16 cellular contexts compared by ENCODE assay signal in the genomic region with DNA sequence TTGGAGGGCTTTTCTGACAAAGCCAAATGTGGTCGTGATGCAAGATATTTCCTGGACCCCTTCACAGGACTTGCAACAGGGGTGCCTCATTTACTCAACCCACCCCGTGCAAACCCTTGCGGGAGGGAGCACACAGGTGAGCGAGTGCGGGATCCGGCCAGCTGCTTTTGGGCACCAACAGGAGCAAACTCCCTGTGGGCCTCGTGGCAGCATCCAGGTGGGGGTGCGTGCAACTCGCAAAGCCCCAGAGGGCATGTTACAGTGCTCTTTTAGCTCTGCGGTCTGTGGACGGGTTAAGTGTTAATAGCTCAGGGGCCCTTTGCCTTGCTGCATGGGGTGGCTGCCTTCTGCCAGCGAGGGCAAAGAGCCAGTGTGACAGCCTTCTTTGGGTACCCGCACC.
DNase-seq lines count a peak whose midpoint lies in the region; TF ChIP-seq lines count a peak whose summit lies in the region.
"Had no signal": no experiment of that assay in that cellular context is flagged by ENCODE, and none has a peak within 500 bp of the region (broad histone marks: within the 10 kb centered on the region; RNA-seq: fewer than 3 reads in every experiment).

No MANE protein-coding gene starts in this region.

- H3K4me3 ChIP-seq in endodermal cell (ENCODE audit: low read length) = no peak overlapping the region
- H3K4me3 ChIP-seq: BLaER1, GM12878, GM23248 had no signal

- H3K4me3 Mint-ChIP-seq in CD14-positive monocyte = no peak overlapping the region
- H3K4me3 Mint-ChIP-seq in endodermal cell = no peak overlapping the region
- H3K4me3 Mint-ChIP-seq: CD4-positive, CD25-positive, alpha-beta regulatory T cell; H9 had no signal

- intact Hi-C loops in CD14-positive monocyte (cut with micrococcal nuclease) (no loop called here), posterior vena cava (cut with DNase I) (no loop called here)

- H3K27ac Mint-ChIP-seq in CD14-positive monocyte = no peak overlapping the region
- H3K27ac Mint-ChIP-seq in endodermal cell = no peak overlapping the region
- H3K27ac Mint-ChIP-seq: CD4-positive, CD25-positive, alpha-beta regulatory T cell; H9 had no signal

- H3K4me1 ChIP-seq in endodermal cell (ENCODE audit: control insufficient read depth, insufficient read depth, low read length) = no peaks in the 10 kb centered on the region
- H3K4me1 ChIP-seq: BLaER1 had no signal

- no peaks in the 10 kb centered on the region for H3K36me3 ChIP-seq in endodermal cell (ENCODE audit: control insufficient read depth, insufficient read depth, low read length)
- H3K36me3 ChIP-seq: BLaER1 had no signal

- WGBS in endodermal cell (ENCODE audit: insufficient coverage in 1 of 2, insufficient read length in 1 of 2), 2 experiments = 93 to 97% methylated on average over 6 to 13 of the region's 13 CpGs

- H3K27me3 ChIP-seq in endodermal cell (ENCODE audit: control insufficient read depth, insufficient read depth, low read length, poor library complexity, severe bottlenecking) = no peaks in the 10 kb centered on the region
- H3K27me3 ChIP-seq: BLaER1 had no signal

- no peak overlapping the region for H3K27ac ChIP-seq in endodermal cell (ENCODE audit: low read depth, low read length)
- H3K27ac ChIP-seq: BLaER1, GM23248 had no signal

- H3K27me3 Mint-ChIP-seq in CD14-positive monocyte (ENCODE audit: low read depth in 3 of 3) (peaks cover 0 to under 1% (median 0%) of the 10 kb centered on the region in 3 donors), endodermal cell (ENCODE audit: insufficient read depth) (no peaks in the 10 kb centered on the region)
- H3K27me3 Mint-ChIP-seq: CD4-positive, CD25-positive, alpha-beta regulatory T cell had no signal

- DNase-seq in CD14-positive monocyte (ENCODE audit: low spot score) = peak; percentile 31
- DNase-seq in M059J (ENCODE audit: low read depth) = peak; percentile 54
- peak; percentile 38 for DNase-seq in endodermal cell
- peak; percentile 74 for DNase-seq in posterior vena cava (ENCODE audit: low spot score)
- no peak for DNase-seq in SK-N-DZ (ENCODE audit: low spot score)
- DNase-seq in NCI-H187 (lab: John Stamatoyannopoulos, UW) = no peak
- no peak for DNase-seq in germinal center (ENCODE audit: low spot score)
- DNase-seq: 8988T; AML-193; Calu3; CD4-positive, CD25-positive, alpha-beta regulatory T cell; DMS79; GM23248; H9 had no signal

- no peak overlapping the region for H3K9ac ChIP-seq in endodermal cell (ENCODE audit: extremely low read depth, low read length, poor library complexity, severe bottlenecking)
- H3K9ac ChIP-seq: BLaER1, GM23248 had no signal

- H3K9me3 Mint-ChIP-seq in CD14-positive monocyte = peaks cover 0 to 5% (median 0%) of the 10 kb centered on the region in 7 donors
- H3K9me3 Mint-ChIP-seq in endodermal cell = no peaks in the 10 kb centered on the region
- H3K9me3 Mint-ChIP-seq: H9 had no signal

- TF ChIP-seq CTCF in CD14-positive monocyte (IDR thresholded peaks at IDR 0.05) (no peak), endodermal cell (conservative IDR thresholded peaks at IDR 0.05) (no peak)

- no peaks in the 10 kb centered on the region for H3K9me3 ChIP-seq in endodermal cell (ENCODE audit: control insufficient read depth, low read length)
- H3K9me3 ChIP-seq: BLaER1 had no signal

- H3K36me3 Mint-ChIP-seq in CD14-positive monocyte (no peaks in the 10 kb centered on the region), endodermal cell (ENCODE audit: low read depth) (no peaks in the 10 kb centered on the region)
- H3K36me3 Mint-ChIP-seq: CD4-positive, CD25-positive, alpha-beta regulatory T cell had no signal

- H3K4me1 Mint-ChIP-seq in CD14-positive monocyte (no peaks in the 10 kb centered on the region), endodermal cell (no peaks in the 10 kb centered on the region)
- H3K4me1 Mint-ChIP-seq: CD4-positive, CD25-positive, alpha-beta regulatory T cell; H9 had no signal

Comparison
In these comparisons a context has a peak if more than half of its experiments do, and no peak if none do; other contexts are left out.
1. DNase-seq: peak in CD14-positive monocyte (single experiment), M059J (single experiment), endodermal cell (single experiment) and posterior vena cava (single experiment); none in SK-N-DZ (single experiment), NCI-H187 (0 of 2) and germinal center (single experiment).